Comparison of ENCODE assay signal across 8 cellular contexts in genomic region chr17:83080641-83081560, GRCh38. TPM values are rescaled to one million over a fixed set of nuclear protein-coding genes. Genes with fewer than 3 reads are reported as not detected.
DNase-seq lines count a peak whose midpoint lies in the region; FAIRE-seq and TF ChIP-seq lines count a peak whose summit lies in the region.

No MANE protein-coding gene starts in this region.

- H3K27ac Mint-ChIP-seq in astrocyte (ENCODE audit: unreplicated experiment), result no peak overlapping the region
- peak overlapping the region; percentile 99 to 100 (median 100) for H3K27ac Mint-ChIP-seq in immature natural killer cell

- no peak overlapping the region for H2AFZ ChIP-seq in astrocyte (ENCODE audit: low read depth, low read length)

- no peaks in the 10 kb centered on the region for H3K9me3 Mint-ChIP-seq in astrocyte (ENCODE audit: unreplicated experiment)
- H3K9me3 Mint-ChIP-seq in immature natural killer cell, result peaks cover 0 to 7% (median 1%) of the 10 kb centered on the region in 6 donors

- H3K36me3 Mint-ChIP-seq in astrocyte (ENCODE audit: low read depth, unreplicated experiment) (peaks cover 3% of the 10 kb centered on the region), immature natural killer cell (peaks cover 5 to 18% (median 6%) of the 10 kb centered on the region in 3 donors)

- H3K27me3 ChIP-seq in Peyer's patch (no peaks in the 10 kb centered on the region), astrocyte (ENCODE audit: insufficient read depth, low read length) (peaks cover 8% of the 10 kb centered on the region)

- H3K4me3 ChIP-seq in GM12864 (ENCODE audit: low read depth, low read length), result peak overlapping the region; percentile 34; the same call in 1 of the 2 replicates
- peak overlapping the region; percentile 73 to 97 (median 84) for H3K4me3 ChIP-seq in Peyer's patch
- H3K4me3 ChIP-seq in astrocyte (ENCODE audit: insufficient read depth, low read depth, low read length), result peak overlapping the region; percentile 57

- no peak for TF ChIP-seq CTCF in GM12864 (IDR thresholded peaks at IDR 0.05; ENCODE audit: low read depth, low read length, missing control alignments)
- TF ChIP-seq CTCF in Peyer's patch (IDR thresholded peaks at IDR 0.05), result no peak
- no peak for TF ChIP-seq CTCF in astrocyte (IDR thresholded peaks at IDR 0.05; ENCODE audit: insufficient read depth, low read depth, low read length)

- H3K9me3 ChIP-seq in Peyer's patch (no peaks in the 10 kb centered on the region), astrocyte (ENCODE audit: insufficient read depth, low read depth, low read length) (no peaks in the 10 kb centered on the region)

- FAIRE-seq in astrocyte (lab: Jason Lieb, UNC), result no peak

- H3K27ac ChIP-seq in Peyer's patch, result peak overlapping the region; percentile 76 to 99 (median 94)
- peak overlapping the region; percentile 26 for H3K27ac ChIP-seq in astrocyte (ENCODE audit: low read depth, low read length)

- TF ChIP-seq POLR2A in Peyer's patch (IDR thresholded peaks at IDR 0.05), result peak in 1 of 2 donors; percentile 17

- DNase-seq in GM12864 (ENCODE audit: low read depth) (no peak), Peyer's patch (peak; percentile 75 to 79 (median 77)), astrocyte (ENCODE audit: low read depth) (no peak), immature natural killer cell (peak; percentile 76 to 86 (median 82)), NCI-H2081 treated with DMSO at 0.1 percent for 48 hours (lab: John Stamatoyannopoulos, UW) (no peak), SHP77 (lab: John Stamatoyannopoulos, UW) (no peak), NCI-H1092 treated with DMSO at 0.1 percent for 48 hours (lab: John Stamatoyannopoulos, UW) (no peak)
- DNase-seq in stimulated activated CD4-positive, alpha-beta T cell treated with anti-CD3 and anti-CD28 coated beads, Interleukin-2, amount 100 ng/mL, for 4 hours (ENCODE audit: low read depth), result peak; percentile 53

- H3K27me3 Mint-ChIP-seq in astrocyte (ENCODE audit: low read depth, unreplicated experiment) (peaks cover 21% of the 10 kb centered on the region), immature natural killer cell (ENCODE audit: low read depth in 3 of 3) (peaks cover 51 to 65% (median 53%) of the 10 kb centered on the region in 3 donors)

- H3K4me1 Mint-ChIP-seq in astrocyte (ENCODE audit: low read depth, unreplicated experiment) (peaks cover 31% of the 10 kb centered on the region), immature natural killer cell (peaks cover 45 to 52% of the 10 kb centered on the region in 2 donors)

- H3K4me1 ChIP-seq in Peyer's patch (peaks cover 9 to 45% (median 16%) of the 10 kb centered on the region in 4 donors), astrocyte (ENCODE audit: insufficient read depth, low read length) (peaks cover 40% of the 10 kb centered on the region)

- H3K9ac ChIP-seq in astrocyte (ENCODE audit: low read length), result peak overlapping the region; percentile 81

- peaks cover 47% of the 10 kb centered on the region for H3K79me2 ChIP-seq in astrocyte (ENCODE audit: insufficient read depth, low read length)

- H3K4me3 Mint-ChIP-seq in astrocyte (ENCODE audit: unreplicated experiment) (no peak overlapping the region), immature natural killer cell (peak overlapping the region; percentile 86 to 94 (median 92))

- peak overlapping the region; percentile 80 for H3K4me2 ChIP-seq in astrocyte (ENCODE audit: low read length)

- peaks cover 47% of the 10 kb centered on the region for H4K20me1 ChIP-seq in astrocyte (ENCODE audit: insufficient read depth, low read length)

- H3K36me3 ChIP-seq in Peyer's patch (peaks cover 0 to 6% (median 0%) of the 10 kb centered on the region in 3 donors), astrocyte (ENCODE audit: insufficient read depth, low read length) (no peaks in the 10 kb centered on the region)

RNA-seq across cellular contexts. Expression of gene METRNL, which starts 1.5 kb away (rescaled TPM):
- 100 to 1,000 TPM in 3 of 4 donors, 10 to 100 TPM in 1; 73.4 to 170 (median 117) TPM for total RNA-seq in Peyer's patch
- 28.3 and 36.7 TPM in 2 replicates for total RNA-seq in astrocyte
- 10 to 100 TPM; 13.6 to 72.3 (median 49.2) TPM for polyA plus RNA-seq in immature natural killer cell

Comparison
In these comparisons a context has a peak if more than half of its experiments do, and no peak if none do; other contexts are left out.
1. DNase-seq: peak in Peyer's patch (3 of 3), immature natural killer cell (3 of 3) and stimulated activated CD4-positive, alpha-beta T cell treated with anti-CD3 and anti-CD28 coated beads, Interleukin-2, amount 100 ng/mL, for 4 hours (single experiment); none in GM12864 (single experiment), astrocyte (single experiment), NCI-H2081 treated with DMSO at 0.1 percent for 48 hours (single experiment), SHP77 (0 of 2) and NCI-H1092 treated with DMSO at 0.1 percent for 48 hours (single experiment).
2. Peak in every context shown above with its lines, with median percentiles within 50 percentile points of each other: H3K4me3 ChIP-seq.